ENCODE assay signal across 8 cellular contexts in genomic region chr7:14688208-14688607, GRCh38.
"Had no signal": no experiment of that assay in that cellular context is flagged by ENCODE, and none has a peak within 500 bp of the region (broad histone marks: within the 10 kb centered on the region; RNA-seq: fewer than 3 reads in every experiment).

No MANE protein-coding gene starts in this region.

- H3K27me3 ChIP-seq: colonic mucosa, gastrocnemius medialis, right atrium auricular region, suprapubic skin had no signal

- H3K4me1 ChIP-seq: colonic mucosa, gastrocnemius medialis, right atrium auricular region, suprapubic skin had no signal

- H3K4me3 ChIP-seq: colonic mucosa, gastrocnemius medialis, right atrium auricular region, suprapubic skin had no signal

- H3K36me3 ChIP-seq: colonic mucosa, gastrocnemius medialis, right atrium auricular region, suprapubic skin had no signal

- ATAC-seq: gastrocnemius medialis had no signal

- H3K9me3 ChIP-seq: colonic mucosa, gastrocnemius medialis, right atrium auricular region, suprapubic skin had no signal

- H3K27ac ChIP-seq: colonic mucosa, gastrocnemius medialis, right atrium auricular region, suprapubic skin had no signal

- DNase-seq: caudate nucleus; colonic mucosa; gastrocnemius medialis; stimulated activated CD4-positive, alpha-beta T cell treated with anti-CD3 and anti-CD28 coated beads, Interleukin-1b, Interleukin-23, amount 100 ng/mL, for 48 hours; stimulated activated naive CD4-positive, alpha-beta T cell treated with Interleukin-2 at 50 U/mL for 16 hours; T-helper 2 cell had no signal
